13 cellular contexts compared by ENCODE assay signal in the genomic region with DNA sequence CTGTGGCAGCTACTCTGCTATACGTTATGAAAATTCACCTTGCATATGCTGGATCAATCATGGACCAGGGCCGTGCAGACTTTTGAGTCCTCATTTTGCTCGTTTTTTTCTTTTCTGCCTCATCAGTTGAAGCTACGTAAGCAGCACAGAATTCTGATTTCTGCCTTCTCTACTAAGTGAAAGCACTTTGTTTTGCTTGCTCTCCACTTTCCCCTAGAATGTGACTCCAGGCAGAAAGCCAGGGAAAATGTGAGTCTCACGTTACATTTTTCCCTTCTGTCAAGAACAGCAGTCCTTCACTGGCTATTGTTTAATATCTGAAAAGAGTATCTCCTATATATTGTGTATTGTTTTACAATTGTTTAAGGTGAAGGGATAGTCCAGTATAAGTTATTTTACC.
A peak's percentile ranks its signal among the peaks of the same experiment; 100 is the strongest.
DNase-seq lines count a peak whose midpoint lies in the region; TF ChIP-seq lines count a peak whose summit lies in the region.
"Had no signal": no experiment of that assay in that cellular context is flagged by ENCODE, and none has a peak within 500 bp of the region (broad histone marks: within the 10 kb centered on the region; RNA-seq: fewer than 3 reads in every experiment).

No MANE protein-coding gene starts in this region.

- H2AFZ ChIP-seq in ACC112 (ENCODE audit: low read length, unreplicated experiment) (peak overlapping the region; percentile 39), mesenchymal stem cell (ENCODE audit: low read depth, low read length) (no peak overlapping the region)

- H4K8ac ChIP-seq in mesenchymal stem cell (ENCODE audit: low read length) = no peak overlapping the region

- no peak overlapping the region for H4K91ac ChIP-seq in mesenchymal stem cell (ENCODE audit: low read length)

- H3K27me3 ChIP-seq in ACC112 (ENCODE audit: insufficient read depth, low read length) (no peaks in the 10 kb centered on the region), mesenchymal stem cell (ENCODE audit: control insufficient read depth in 1 of 2, insufficient read depth in 1 of 2, low read length in 2 of 2) (no peaks in the 10 kb centered on the region)

- H2BK5ac ChIP-seq in mesenchymal stem cell (ENCODE audit: low read depth, low read length, poor library complexity, severe bottlenecking) = no peak overlapping the region

- H3K36me3 Mint-ChIP-seq in activated CD4-positive, alpha-beta T cell treated with anti-CD3 and anti-CD28 coated beads, Interleukin-2, amount 10 ng/mL, durations not matched to agents 24 days and 14 days (ENCODE audit: low read depth) = no peaks in the 10 kb centered on the region
- H3K36me3 Mint-ChIP-seq: natural killer cell had no signal

- DNase-seq in NCI-H1694 (lab: John Stamatoyannopoulos, UW) (peak; percentile 35), choroid plexus epithelial cell (ENCODE audit: low read depth) (peak; percentile 92), mesenchymal stem cell (no peak), NOMO-1 (lab: John Stamatoyannopoulos, UW; ENCODE audit: unreplicated experiment in 2 of 2) (no peak), iPS-NIHi7 (ENCODE audit: extremely low spot score) (no peak), GM20000 (ENCODE audit: low spot score) (no peak)
- no peak for DNase-seq in activated CD4-positive, alpha-beta T cell treated with anti-CD3 and anti-CD28 coated beads, Interleukin-2, amount 10 ng/mL, durations not matched to agents 24 days and 14 days
- DNase-seq: activated CD4-positive, alpha-beta T cell treated with anti-CD3 and anti-CD28 coated beads for 1 hour; activated gamma-delta T cell; AML-193; natural killer cell; stimulated activated naive CD4-positive, alpha-beta T cell treated with Interleukin-2 at 50 U/mL for 16 hours had no signal

- no peak overlapping the region for H2BK15ac ChIP-seq in mesenchymal stem cell (ENCODE audit: low read depth, poor library complexity, severe bottlenecking)

- no peaks in the 10 kb centered on the region for H3K27me3 Mint-ChIP-seq in activated CD4-positive, alpha-beta T cell treated with anti-CD3 and anti-CD28 coated beads, Interleukin-2, amount 10 ng/mL, durations not matched to agents 24 days and 14 days

- H3K79me1 ChIP-seq in mesenchymal stem cell (replicated peaks; ENCODE audit: low read length, poor library complexity, severe bottlenecking) = no peaks in the 10 kb centered on the region

- no peak overlapping the region for H3K14ac ChIP-seq in mesenchymal stem cell (ENCODE audit: low read length in 2 of 2)

- H3K23ac ChIP-seq in mesenchymal stem cell (ENCODE audit: low read length in 2 of 2) = no peak overlapping the region

- no peak overlapping the region for H3K4me3 Mint-ChIP-seq in activated CD4-positive, alpha-beta T cell treated with anti-CD3 and anti-CD28 coated beads, Interleukin-2, amount 10 ng/mL, durations not matched to agents 24 days and 14 days
- H3K4me3 Mint-ChIP-seq: natural killer cell had no signal

- no peak overlapping the region for H2AK5ac ChIP-seq in mesenchymal stem cell (ENCODE audit: low read length, severe bottlenecking)

- no peak overlapping the region for H3K18ac ChIP-seq in mesenchymal stem cell (ENCODE audit: low read depth in 1 of 2, low read length in 2 of 2)

- intact Hi-C loops in activated CD4-positive, alpha-beta T cell treated with anti-CD3 and anti-CD28 coated beads, Interleukin-2, amount 10 ng/mL, durations not matched to agents 24 days and 14 days (cut with micrococcal nuclease) = no loop called here

- H3K4me1 ChIP-seq in ACC112 (ENCODE audit: control insufficient read depth, insufficient read depth, low read length, unreplicated experiment) (no peaks in the 10 kb centered on the region), mesenchymal stem cell (ENCODE audit: control insufficient read depth, insufficient read depth, low read depth, low read length) (no peaks in the 10 kb centered on the region)

- no peaks in the 10 kb centered on the region for H3K9me3 ChIP-seq in mesenchymal stem cell (ENCODE audit: control insufficient read depth, low read length)

- H3K36me3 ChIP-seq in ACC112 (ENCODE audit: insufficient read depth, low read length) (no peaks in the 10 kb centered on the region), mesenchymal stem cell (ENCODE audit: control insufficient read depth in 1 of 2, insufficient read depth in 2 of 2, low read depth in 1 of 2, low read length in 2 of 2) (no peaks in the 10 kb centered on the region)

- H2BK12ac ChIP-seq in mesenchymal stem cell (ENCODE audit: low read length in 2 of 2) = no peak overlapping the region

- H3K9ac ChIP-seq in mesenchymal stem cell (ENCODE audit: low read length) = peak overlapping the region; percentile 79

- no peaks in the 10 kb centered on the region for H3K79me2 ChIP-seq in ACC112 (ENCODE audit: control insufficient read depth, insufficient read depth, low read length, unreplicated experiment)

- WGBS in mesenchymal stem cell = 77% methylated on average over 4 of the region's 5 CpGs

- no peak overlapping the region for H3K4ac ChIP-seq in mesenchymal stem cell (ENCODE audit: low read depth in 1 of 2, low read length in 2 of 2)

- H3K4me3 ChIP-seq in ACC112 (ENCODE audit: low read depth, low read length) (peak overlapping the region; percentile 72), choroid plexus epithelial cell (ENCODE audit: low read depth, low read length) (peak overlapping the region; percentile 42), mesenchymal stem cell (ENCODE audit: insufficient read depth in 1 of 2, low read depth in 1 of 2, low read length in 2 of 2) (peak overlapping the region in 1 of 2 experiments; percentile 77)

- H3K9me3 Mint-ChIP-seq in activated CD4-positive, alpha-beta T cell treated with anti-CD3 and anti-CD28 coated beads, Interleukin-2, amount 10 ng/mL, durations not matched to agents 24 days and 14 days = peaks cover 7% of the 10 kb centered on the region

- H3K4me2 ChIP-seq in mesenchymal stem cell (ENCODE audit: low read length, poor library complexity, severe bottlenecking) = peak overlapping the region; percentile 14

- H2BK120ac ChIP-seq in mesenchymal stem cell (ENCODE audit: low read depth, low read length) = no peak overlapping the region

- H3K27ac Mint-ChIP-seq in activated CD4-positive, alpha-beta T cell treated with anti-CD3 and anti-CD28 coated beads, Interleukin-2, amount 10 ng/mL, durations not matched to agents 24 days and 14 days = no peak overlapping the region
- H3K27ac Mint-ChIP-seq: natural killer cell had no signal

- H3K27ac ChIP-seq in ACC112 (ENCODE audit: low read depth, low read length) = no peak overlapping the region
- no peak overlapping the region for H3K27ac ChIP-seq in mesenchymal stem cell (ENCODE audit: low read length, poor library complexity, severe bottlenecking)

- no peak for TF ChIP-seq CTCF in choroid plexus epithelial cell (conservative IDR thresholded peaks at IDR 0.05; ENCODE audit: low read depth, low read length)
- TF ChIP-seq CTCF in GM20000 (IDR thresholded peaks at IDR 0.05; ENCODE audit: extremely low read depth, missing control alignments) = no peak

- no peaks in the 10 kb centered on the region for H3K4me1 Mint-ChIP-seq in activated CD4-positive, alpha-beta T cell treated with anti-CD3 and anti-CD28 coated beads, Interleukin-2, amount 10 ng/mL, durations not matched to agents 24 days and 14 days
- H3K4me1 Mint-ChIP-seq: natural killer cell had no signal

Comparison
In these comparisons a context has a peak if more than half of its experiments do, and no peak if none do; other contexts are left out.
1. DNase-seq: peak in NCI-H1694 (single experiment) and choroid plexus epithelial cell (single experiment); none in mesenchymal stem cell (single experiment), NOMO-1 (0 of 2), activated CD4-positive, alpha-beta T cell treated with anti-CD3 and anti-CD28 coated beads, Interleukin-2, amount 10 ng/mL, durations not matched to agents 24 days and 14 days (single experiment), iPS-NIHi7 (single experiment) and GM20000 (single experiment).